ENCODE assay signal across 19 cellular contexts in genomic region chr10:118971876-118972275, GRCh38. TPM values are rescaled to one million over a fixed set of nuclear protein-coding genes. Genes with fewer than 3 reads are reported as not detected.
A peak's percentile ranks its signal among the peaks of the same experiment; 100 is the strongest.
DNase-seq lines count a peak whose midpoint lies in the region; ATAC-seq and TF ChIP-seq lines count a peak whose summit lies in the region.
"Had no signal": no experiment of that assay in that cellular context is flagged by ENCODE, and none has a peak within 500 bp of the region (broad histone marks: within the 10 kb centered on the region; RNA-seq: fewer than 3 reads in every experiment).

No MANE protein-coding gene starts in this region.

- no peak overlapping the region for H4K91ac ChIP-seq in H9 (ENCODE audit: insufficient read length, low read depth, low read length)

- TF ChIP-seq CTCF in H9 (conservative IDR thresholded peaks at IDR 0.05) (peak; percentile 38; the same call in 2 of the 3 replicates), WTC11 (IDR thresholded peaks at IDR 0.05) (no peak), mesothelial cell of epicardium (IDR thresholded peaks at IDR 0.05; ENCODE audit: unreplicated experiment) (no peak), ascending aorta (IDR thresholded peaks at IDR 0.05) (no peak)

- no peak overlapping the region for H3T11ph ChIP-seq in H9 (ENCODE audit: low read length)

- H3K27me3 Mint-ChIP-seq in H9 (ENCODE audit: low read depth) = no peaks in the 10 kb centered on the region; the same call in none of the 2 replicates
- peaks cover 8% of the 10 kb centered on the region for H3K27me3 Mint-ChIP-seq in WTC11 (ENCODE audit: low read depth)
- H3K27me3 Mint-ChIP-seq in mesothelial cell of epicardium (ENCODE audit: low read depth) = no peaks in the 10 kb centered on the region

- no peak overlapping the region for H2BK120ac ChIP-seq in H9 (ENCODE audit: low read depth, low read length, poor library complexity, severe bottlenecking)

- POLR2A ChIA-PET in WTC11 (lab: Charles Lee) = no interaction called here

- ATAC-seq in WTC11 = peak; percentile 34; the same call in 1 of the 2 replicates
- ATAC-seq: Panc1, SK-N-SH treated with all-trans-retinoic acid at 6 μM for 48 hours had no signal

- H3K79me1 ChIP-seq in H9 (ENCODE audit: insufficient read depth, low read depth, low read length, poor library complexity, severe bottlenecking) = no peaks in the 10 kb centered on the region

- H3K4me1 ChIP-seq in H9 (ENCODE audit: insufficient read depth, low read length) (no peaks in the 10 kb centered on the region), ascending aorta (no peaks in the 10 kb centered on the region)

- H3K4me2 ChIP-seq in H9 (ENCODE audit: insufficient read depth, insufficient read length, low read length) = no peak overlapping the region

- H3K9me3 Mint-ChIP-seq in H9 (peaks cover 12 to 20% of the 10 kb centered on the region in 2 experiments), WTC11 (peaks cover 29% of the 10 kb centered on the region), mesothelial cell of epicardium (peaks cover 21% of the 10 kb centered on the region)

- no peak overlapping the region for H3K18ac ChIP-seq in H9 (ENCODE audit: insufficient read length, low read depth, low read length)

- CTCF ChIA-PET in WTC11 (lab: Charles Lee) = interaction anchor here (0.6 to 1.6 kb wide), 11 partner anchors 10 to 378 kb away, joined by 3 to 6 read pairs (median 3); no protein-coding TSS in a partner anchor

- H3K27me3 ChIP-seq in H9 (ENCODE audit: insufficient read depth, low read length) (no peaks in the 10 kb centered on the region), MG63 (no peaks in the 10 kb centered on the region), ascending aorta (no peaks in the 10 kb centered on the region)

- H2AFZ ChIP-seq in H9 (ENCODE audit: low read length) = no peak overlapping the region

- H4K8ac ChIP-seq in H9 (replicated peaks; ENCODE audit: insufficient read length, low read depth, low read length) = no peak overlapping the region

- H3K4me1 Mint-ChIP-seq in H9 (no peaks in the 10 kb centered on the region), WTC11 (no peaks in the 10 kb centered on the region), mesothelial cell of epicardium (peaks cover 33% of the 10 kb centered on the region)

- H3K9me3 ChIP-seq in H9 (ENCODE audit: control insufficient read depth, low read depth, low read length) (no peaks in the 10 kb centered on the region), MG63 (no peaks in the 10 kb centered on the region), ascending aorta (no peaks in the 10 kb centered on the region)

- no peak overlapping the region for H3K14ac ChIP-seq in H9 (ENCODE audit: insufficient read depth, low read length)

- intact Hi-C loops in ascending aorta (cut with DNase I) = no loop called here

- no peak overlapping the region for H3K9ac ChIP-seq in H9 (ENCODE audit: extremely low read depth, insufficient read length, low read length)

- no peak overlapping the region for H3K4ac ChIP-seq in H9 (ENCODE audit: low read depth, low read length)

- H2BK15ac ChIP-seq in H9 (ENCODE audit: low read depth, low read length) = no peak overlapping the region

- H2BK5ac ChIP-seq in H9 (ENCODE audit: insufficient read length, low read length) = no peak overlapping the region

- H3K27ac ChIP-seq in H9 (ENCODE audit: insufficient read length, low read depth, low read length) = no peak overlapping the region
- H3K27ac ChIP-seq in ascending aorta = no peak overlapping the region

- H2BK12ac ChIP-seq in H9 (ENCODE audit: insufficient read length, low read depth, low read length) = no peak overlapping the region

- no peaks in the 10 kb centered on the region for H3K23me2 ChIP-seq in H9 (ENCODE audit: insufficient read length, low read depth, low read length, poor library complexity, severe bottlenecking)

- H2BK20ac ChIP-seq in H9 (ENCODE audit: low read depth, low read length, poor library complexity, severe bottlenecking) = no peak overlapping the region

- no peak overlapping the region for H3K4me3 ChIP-seq in MG63
- H3K4me3 ChIP-seq in ascending aorta = no peak overlapping the region

- peak; percentile 23 for DNase-seq in H9
- no peak for DNase-seq in WTC11 (ENCODE audit: low spot score)
- DNase-seq in mesothelial cell of epicardium (ENCODE audit: low spot score in 2 of 2, unreplicated experiment in 2 of 2) = no peak
- DNase-seq in MG63 = no peak
- no peak for DNase-seq in ascending aorta (ENCODE audit: low spot score in 2 of 2)
- no peak for DNase-seq in MV-4-11 (lab: John Stamatoyannopoulos, UW)
- no peak for DNase-seq in NCI-H2107 treated with DMSO at 0.1 percent for 48 hours (lab: John Stamatoyannopoulos, UW; ENCODE audit: unreplicated experiment)
- DNase-seq: CD4-positive, alpha-beta T cell; COR-L47; DMS79; NCI-H1092; NCI-H1436; NCI-H187 treated with DMSO at 0.1 percent for 48 hours; NCI-H2107; NCI-H226; NCI-H510A treated with DMSO at 0.1 percent for 48 hours; NCI-H748 treated with DMSO at 0.1 percent for 48 hours had no signal

- no peak overlapping the region for H3K23ac ChIP-seq in H9 (ENCODE audit: insufficient read length, low read depth, low read length)

- H3K27ac Mint-ChIP-seq in H9 (no peak overlapping the region), WTC11 (no peak overlapping the region), mesothelial cell of epicardium (peak overlapping the region; percentile 93)
- H3K27ac Mint-ChIP-seq: CD4-positive, alpha-beta T cell had no signal

- H4K5ac ChIP-seq in H9 (ENCODE audit: insufficient read length, low read depth, low read length) = no peak overlapping the region

- H4K20me1 ChIP-seq in H9 (ENCODE audit: control insufficient read depth, insufficient read depth, insufficient read length) = no peaks in the 10 kb centered on the region

- peaks cover 0 to 8% (median 7%) of the 10 kb centered on the region in 3 experiments; a peak in 5 of 7 replicates for H3K36me3 Mint-ChIP-seq in H9 (ENCODE audit: insufficient read depth in 1 of 3, low read depth in 3 of 3)
- H3K36me3 Mint-ChIP-seq in WTC11 = peaks cover 14% of the 10 kb centered on the region
- peaks cover 19% of the 10 kb centered on the region for H3K36me3 Mint-ChIP-seq in mesothelial cell of epicardium

- H3K36me3 ChIP-seq in MG63 = no peaks in the 10 kb centered on the region
- no peaks in the 10 kb centered on the region for H3K36me3 ChIP-seq in ascending aorta

- H2AK5ac ChIP-seq in H9 (ENCODE audit: insufficient read length, low read length) = no peak overlapping the region

- WGBS in H9 (ENCODE audit: extremely low coverage, insufficient read length, low lambda C conversion rate) = no CpG with 5 or more reads among the region's 3 CpGs

- H3K4me3 Mint-ChIP-seq in H9 (no peak overlapping the region), WTC11 (no peak overlapping the region), mesothelial cell of epicardium (no peak overlapping the region)
- H3K4me3 Mint-ChIP-seq: CD4-positive, alpha-beta T cell had no signal

- H3K79me2 ChIP-seq in H9 (ENCODE audit: insufficient read depth, low read length) = no peaks in the 10 kb centered on the region

- no peak overlapping the region for H3K56ac ChIP-seq in H9 (ENCODE audit: insufficient read length, low read depth, low read length)

TF ChIP-seq in WTC11, 78 proteins besides CTCF, POLR2A, EP300 and RAD21:
- TF ChIP-seq NFE2L1 (CRISPR knock-in tag; IDR thresholded peaks at IDR 0.05) (no peak), ATF1 (CRISPR knock-in tag; IDR thresholded peaks at IDR 0.05) (no peak), NR3C1 (CRISPR knock-in tag; conservative IDR thresholded peaks at IDR 0.05; ENCODE audit: low read depth) (no peak), OVOL2 (CRISPR knock-in tag; IDR thresholded peaks at IDR 0.05; ENCODE audit: borderline replicate concordance) (no peak)
TF ChIP-seq in WTC11: peak in this region for 0.

RNA-seq across cellular contexts. Expression of gene NANOS1, which starts 57.6 kb away (rescaled TPM):
- total RNA-seq in H9 (2021) (4.5 and 5.5 TPM in 2 replicates), WTC11 (2021) (2.9 to 4.3 TPM (median 2.9 TPM) in 3 replicates), mesothelial cell of epicardium (4.1 to 4.6 TPM (median 4.4 TPM) in 3 replicates), ascending aorta (5.3 TPM)
- 10.2 and 11.3 TPM in 2 replicates for total RNA-seq in MG63 (2014; rRNA removed; shearing (Covaris generic); ENCODE audit: low replicate concordance)
